ENCODE assay signal across 13 cellular contexts in genomic region chr20:51413753-51414323, GRCh38.
A peak's percentile ranks its signal among the peaks of the same experiment; 100 is the strongest.
DNase-seq lines count a peak whose midpoint lies in the region; ATAC-seq and TF ChIP-seq lines count a peak whose summit lies in the region.
"Had no signal": no experiment of that assay in that cellular context is flagged by ENCODE, and none has a peak within 500 bp of the region (broad histone marks: within the 10 kb centered on the region; RNA-seq: fewer than 3 reads in every experiment).

No MANE protein-coding gene starts in this region.

- intact Hi-C loops in spleen (cut with DNase I; ENCODE audit: low total_unique reads) = no loop called here

- H2AFZ ChIP-seq in neural progenitor cell (replicated peaks) = no peak overlapping the region

- H3K4me3 ChIP-seq in spleen (no peak overlapping the region), neural progenitor cell (no peak overlapping the region)
- H3K4me3 ChIP-seq: heart left ventricle, pancreas, thoracic aorta had no signal

- peaks cover 0 to 3% of the 10 kb centered on the region in 2 donors for H3K9me3 Mint-ChIP-seq in activated T-cell treated with anti-CD3 and anti-CD28 coated beads, Interleukin-2, amount 50 U/mL, for 72 hours
- H3K9me3 Mint-ChIP-seq in neural progenitor cell = peaks cover 2% of the 10 kb centered on the region

- no peak overlapping the region for H3K9ac ChIP-seq in neural progenitor cell

- no peak for DNase-seq in activated T-cell treated with anti-CD3 and anti-CD28 coated beads, Interleukin-2, amount 50 U/mL, for 72 hours
- DNase-seq in activated T-cell treated with anti-CD3 and anti-CD28 coated beads for 4 hours (no peak), T-helper 22 cell (ENCODE audit: low read depth) (peak; percentile 49), spleen (no peak), neural progenitor cell (ENCODE audit: low spot score) (no peak), RWPE1 (ENCODE audit: low spot score) (no peak)
- DNase-seq: NCI-H1092, NCI-H526, pancreas had no signal

- peaks cover 65% of the 10 kb centered on the region for H3K4me1 Mint-ChIP-seq in activated T-cell treated with anti-CD3 and anti-CD28 coated beads, Interleukin-2, amount 50 U/mL, for 72 hours (ENCODE audit: low read depth)
- peaks cover 27% of the 10 kb centered on the region for H3K4me1 Mint-ChIP-seq in neural progenitor cell

- H3F3A ChIP-seq in neural progenitor cell (ENCODE audit: low read depth) = peaks cover 4% of the 10 kb centered on the region

- H4K20me1 ChIP-seq in neural progenitor cell (ENCODE audit: low read depth) = no peaks in the 10 kb centered on the region

- H3K4me2 ChIP-seq in neural progenitor cell = no peak overlapping the region

- POLR2A ChIA-PET in RWPE1 (lab: Yijun Ruan, JAX; ENCODE audit: low non-redundant PET) = no interaction called here

- peaks cover 0 to 4% (median 0%) of the 10 kb centered on the region in 8 donors for H3K9me3 ChIP-seq in spleen
- no peaks in the 10 kb centered on the region for H3K9me3 ChIP-seq in neural progenitor cell (ENCODE audit: low read depth)
- H3K9me3 ChIP-seq: heart left ventricle, pancreas, thoracic aorta had no signal

- no peak for TF ChIP-seq CTCF in spleen (IDR thresholded peaks at IDR 0.05 in 8 of 11, conservative IDR thresholded peaks at IDR 0.05 in 3 of 11)
- no peak for TF ChIP-seq CTCF in neural progenitor cell (IDR thresholded peaks at IDR 0.05)
- TF ChIP-seq CTCF in RWPE1 (conservative IDR thresholded peaks at IDR 0.05; ENCODE audit: low read depth) = no peak

- H3K4me3 Mint-ChIP-seq in activated T-cell treated with anti-CD3 and anti-CD28 coated beads, Interleukin-2, amount 50 U/mL, for 72 hours = peak overlapping the region; percentile 33 to 59
- no peak overlapping the region for H3K4me3 Mint-ChIP-seq in neural progenitor cell

- peak overlapping the region; percentile 75 for H3K27ac Mint-ChIP-seq in activated T-cell treated with anti-CD3 and anti-CD28 coated beads, Interleukin-2, amount 50 U/mL, for 72 hours
- H3K27ac Mint-ChIP-seq in neural progenitor cell = no peak overlapping the region

- ATAC-seq in activated T-cell treated with anti-CD3 and anti-CD28 coated beads, Interleukin-2, amount 50 U/mL, for 72 hours (replicated peaks in 1 of 2) = peak; percentile 53 to 57
- peak; percentile 44 for ATAC-seq in GM21526 (IDR thresholded peaks at IDR 0.05; ENCODE audit: low FRiP score, unreplicated experiment)
- no peak for ATAC-seq in HG02610 (IDR thresholded peaks at IDR 0.05; ENCODE audit: unreplicated experiment)

- peaks cover 24 to 35% of the 10 kb centered on the region in 2 donors for H3K36me3 Mint-ChIP-seq in activated T-cell treated with anti-CD3 and anti-CD28 coated beads, Interleukin-2, amount 50 U/mL, for 72 hours (ENCODE audit: insufficient read depth in 2 of 2)
- H3K36me3 Mint-ChIP-seq in neural progenitor cell = no peaks in the 10 kb centered on the region

- CTCF ChIA-PET in RWPE1 (lab: Yijun Ruan, JAX) = interaction anchor here (0.9 kb wide), 1 partner anchor 23 kb away, joined by 4 read pairs; no protein-coding TSS in a partner anchor

- peaks cover 45 to 94% (median 69%) of the 10 kb centered on the region in 6 donors for H3K4me1 ChIP-seq in spleen
- H3K4me1 ChIP-seq in neural progenitor cell = peaks cover 5% of the 10 kb centered on the region
- H3K4me1 ChIP-seq: pancreas had no signal

- no peaks in the 10 kb centered on the region for H3K27me3 Mint-ChIP-seq in activated T-cell treated with anti-CD3 and anti-CD28 coated beads, Interleukin-2, amount 50 U/mL, for 72 hours (ENCODE audit: low read depth)
- peaks cover 13% of the 10 kb centered on the region for H3K27me3 Mint-ChIP-seq in neural progenitor cell (ENCODE audit: insufficient read depth, low read depth)

- TF ChIP-seq POLR2A in spleen (IDR thresholded peaks at IDR 0.05) = no peak

- no peaks in the 10 kb centered on the region for H3K79me2 ChIP-seq in neural progenitor cell (ENCODE audit: low read depth)

- peak overlapping the region in 7 of 8 donors; percentile 55 to 86 (median 79) for H3K27ac ChIP-seq in spleen
- no peak overlapping the region for H3K27ac ChIP-seq in neural progenitor cell
- H3K27ac ChIP-seq in RWPE1 = no peak overlapping the region
- H3K27ac ChIP-seq: pancreas, thoracic aorta had no signal

- H3K27me3 ChIP-seq in spleen (replicated peaks in 1 of 7) (no peaks in the 10 kb centered on the region), neural progenitor cell (no peaks in the 10 kb centered on the region)
- H3K27me3 ChIP-seq: heart left ventricle, pancreas had no signal

- peaks cover 0 to 22% (median 0%) of the 10 kb centered on the region in 6 donors for H3K36me3 ChIP-seq in spleen
- no peaks in the 10 kb centered on the region for H3K36me3 ChIP-seq in neural progenitor cell
- H3K36me3 ChIP-seq: thoracic aorta had no signal

- WGBS in spleen, 5 donors = 58 to 73% (median 66%) methylated on average over 5 of the region's 5 CpGs

Comparison
In these comparisons a context has a peak if more than half of its experiments do, and no peak if none do; other contexts are left out.
1. H3K27ac ChIP-seq: peak in spleen (7 of 8); none in neural progenitor cell (single experiment) and RWPE1 (single experiment).